ENCODE assay signal across 10 cellular contexts in genomic region chr11:63889344-63889743, GRCh38. TPM values are rescaled to one million over a fixed set of nuclear protein-coding genes. Genes with fewer than 3 reads are reported as not detected.
DNase-seq lines count a peak whose midpoint lies in the region; ATAC-seq and TF ChIP-seq lines count a peak whose summit lies in the region.
"Had no signal": no experiment of that assay in that cellular context is flagged by ENCODE, and none has a peak within 500 bp of the region (broad histone marks: within the 10 kb centered on the region; RNA-seq: fewer than 3 reads in every experiment).

No MANE protein-coding gene starts in this region.

- H3K36me3 Mint-ChIP-seq in activated CD4-positive, alpha-beta T cell treated with anti-CD3 and anti-CD28 coated beads, Interleukin-2, amount 10 ng/mL, durations not matched to agents 7 days and 5 days (ENCODE audit: low read depth) = peaks cover 44% of the 10 kb centered on the region

- CTCF ChIA-PET in activated CD4-positive, alpha-beta T cell treated with anti-CD3 and anti-CD28 coated beads, Interleukin-2, amount 10 ng/mL, durations not matched to agents 7 days and 5 days (lab: Charles Lee) = interaction anchor here (1.1 to 1.2 kb wide), 3 partner anchors 22 to 52 kb away, joined by 3 to 5 read pairs (median 3); partner anchors contain the start of gene MARK2

- H3K36me3 ChIP-seq in body of pancreas (replicated peaks in 1 of 2; ENCODE audit: insufficient read depth in 1 of 2, low read depth in 2 of 2) (peaks cover 0 to 2% of the 10 kb centered on the region in 2 donors), right lobe of liver (no peaks in the 10 kb centered on the region), thoracic aorta (no peaks in the 10 kb centered on the region)

- POLR2A ChIA-PET in activated CD4-positive, alpha-beta T cell treated with anti-CD3 and anti-CD28 coated beads, Interleukin-2, amount 10 ng/mL, durations not matched to agents 7 days and 5 days (lab: Charles Lee) = no interaction called here

- H3K27ac ChIP-seq in body of pancreas (peak overlapping the region; percentile 89 to 98 (median 92)), right lobe of liver (peak overlapping the region in 2 of 3 donors; percentile 63 to 89), thoracic aorta (peak overlapping the region; percentile 78 to 80)

- peaks cover 76% of the 10 kb centered on the region for H3K4me1 Mint-ChIP-seq in activated CD4-positive, alpha-beta T cell treated with anti-CD3 and anti-CD28 coated beads, Interleukin-2, amount 10 ng/mL, durations not matched to agents 7 days and 5 days

- TF ChIP-seq CTCF in body of pancreas (IDR thresholded peaks at IDR 0.05) (no peak), right lobe of liver (IDR thresholded peaks at IDR 0.05) (no peak), thoracic aorta (IDR thresholded peaks at IDR 0.05) (no peak)

- peak overlapping the region; percentile 97 for H3K4me3 Mint-ChIP-seq in activated CD4-positive, alpha-beta T cell treated with anti-CD3 and anti-CD28 coated beads, Interleukin-2, amount 10 ng/mL, durations not matched to agents 7 days and 5 days

- 39 to 51% methylated on average over 5 to 6 of the region's 6 CpGs for WGBS in body of pancreas, 2 donors
- WGBS in right lobe of liver (ENCODE audit: insufficient coverage, low coverage, low lambda C conversion rate, missing lambda C conversion rate) = 17% methylated on average over 3 of the region's 6 CpGs

- no peaks in the 10 kb centered on the region for H3K9me3 Mint-ChIP-seq in activated CD4-positive, alpha-beta T cell treated with anti-CD3 and anti-CD28 coated beads, Interleukin-2, amount 10 ng/mL, durations not matched to agents 7 days and 5 days

- no peak for DNase-seq in activated CD4-positive, alpha-beta T cell treated with anti-CD3 and anti-CD28 coated beads, Interleukin-2, amount 10 ng/mL, durations not matched to agents 7 days and 5 days
- no peak for DNase-seq in activated CD4-positive, alpha-beta T cell treated with anti-CD3 and anti-CD28 coated beads for 48 hours
- peak in 2 of 4 donors; percentile 28 to 43 for DNase-seq in body of pancreas
- DNase-seq in right lobe of liver = peak in 1 of 3 donors; percentile 48
- DNase-seq in thoracic aorta (ENCODE audit: low spot score) = no peak
- DNase-seq in activated gamma-delta T cell treated with Interleukin-2 at 50 U/mL for 16 hours = no peak
- DNase-seq: ACHN, NCI-H2081 had no signal

- H3K4me3 ChIP-seq in body of pancreas = no peak overlapping the region
- peak overlapping the region; percentile 24 to 61 (median 56) for H3K4me3 ChIP-seq in right lobe of liver
- peak overlapping the region; percentile 71 for H3K4me3 ChIP-seq in thoracic aorta

- no peak for ATAC-seq in body of pancreas
- peak in 2 of 4 donors; percentile 15 to 44 for ATAC-seq in right lobe of liver
- ATAC-seq in thoracic aorta (ENCODE audit: insufficient number of reproducible peaks, low FRiP score, low read depth) = no peak
- ATAC-seq in HG02938 (IDR thresholded peaks at IDR 0.05; ENCODE audit: unreplicated experiment) = no peak
- no peak for ATAC-seq in GM21390 (IDR thresholded peaks at IDR 0.05; ENCODE audit: unreplicated experiment)

- H3K4me1 ChIP-seq in body of pancreas (peaks cover 62% of the 10 kb centered on the region), right lobe of liver (peaks cover 0 to 39% (median 10%) of the 10 kb centered on the region in 4 donors), thoracic aorta (ENCODE audit: control insufficient read depth in 1 of 2, low read depth in 2 of 2) (peaks cover 17 to 40% of the 10 kb centered on the region in 2 donors)

- H3K27me3 ChIP-seq in body of pancreas (no peaks in the 10 kb centered on the region), right lobe of liver (no peaks in the 10 kb centered on the region), thoracic aorta (replicated peaks; ENCODE audit: insufficient read depth) (no peaks in the 10 kb centered on the region)

- intact Hi-C loops in body of pancreas (cut with DNase I) (no loop called here), right lobe of liver (cut with DNase I) (no loop called here)

- H3K9me3 ChIP-seq in body of pancreas (no peaks in the 10 kb centered on the region), right lobe of liver (no peaks in the 10 kb centered on the region), thoracic aorta (no peaks in the 10 kb centered on the region)

- no peaks in the 10 kb centered on the region for H3K27me3 Mint-ChIP-seq in activated CD4-positive, alpha-beta T cell treated with anti-CD3 and anti-CD28 coated beads, Interleukin-2, amount 10 ng/mL, durations not matched to agents 7 days and 5 days

- TF ChIP-seq POLR2A in body of pancreas (IDR thresholded peaks at IDR 0.05) = no peak
- no peak for TF ChIP-seq POLR2A in right lobe of liver (IDR thresholded peaks at IDR 0.05)

- H3K27ac Mint-ChIP-seq in activated CD4-positive, alpha-beta T cell treated with anti-CD3 and anti-CD28 coated beads, Interleukin-2, amount 10 ng/mL, durations not matched to agents 7 days and 5 days = peak overlapping the region; percentile 95

RNA-seq across cellular contexts. Expression of gene RCOR2, which starts 27.6 kb away (rescaled TPM):
- under 1 TPM; 0.12 to 0.40 TPM for total RNA-seq in activated CD4-positive, alpha-beta T cell treated with anti-CD3 and anti-CD28 coated beads, Interleukin-2, amount 10 ng/mL, durations not matched to agents 7 days and 5 days
- total RNA-seq in body of pancreas (under 1 TPM; 0.26 to 0.33 TPM), right lobe of liver (under 1 TPM in 1 of 6 experiments, not detected in 5; 0.15 TPM), thoracic aorta (1 to 10 TPM; 1.4 to 3.8 TPM)

RNA-seq across cellular contexts. Expression of gene NAA40, which starts 49.5 kb away (rescaled TPM):
- total RNA-seq in activated CD4-positive, alpha-beta T cell treated with anti-CD3 and anti-CD28 coated beads, Interleukin-2, amount 10 ng/mL, durations not matched to agents 7 days and 5 days = 10 to 100 TPM; 30.4 to 33.6 TPM
- total RNA-seq in body of pancreas (10 to 100 TPM; 14.3 to 21.8 TPM), right lobe of liver (1 to 10 TPM; 3.6 to 7.5 (median 4.6) TPM), thoracic aorta (10 to 100 TPM; 15.5 to 20.6 TPM)

RNA-seq across cellular contexts. Expression of gene MARK2, which starts 50.4 kb away (rescaled TPM):
- 10 to 100 TPM; 68.3 to 69.2 TPM for total RNA-seq in activated CD4-positive, alpha-beta T cell treated with anti-CD3 and anti-CD28 coated beads, Interleukin-2, amount 10 ng/mL, durations not matched to agents 7 days and 5 days
- total RNA-seq in body of pancreas = 10 to 100 TPM; 32.2 to 33.9 TPM
- total RNA-seq in right lobe of liver = 10 to 100 TPM; 10.6 to 14.8 (median 12.2) TPM
- 10 to 100 TPM; 20.2 to 25.5 TPM for total RNA-seq in thoracic aorta

Comparison
In these comparisons a context has a peak if more than half of its experiments do, and no peak if none do; other contexts are left out.
1. H3K4me3 ChIP-seq: peak in right lobe of liver (3 of 3) and thoracic aorta (single experiment); none in body of pancreas (0 of 2).
2. Peak in every context shown above with its lines, with median percentiles within 50 percentile points of each other: H3K27ac ChIP-seq.